In the genomic region with DNA sequence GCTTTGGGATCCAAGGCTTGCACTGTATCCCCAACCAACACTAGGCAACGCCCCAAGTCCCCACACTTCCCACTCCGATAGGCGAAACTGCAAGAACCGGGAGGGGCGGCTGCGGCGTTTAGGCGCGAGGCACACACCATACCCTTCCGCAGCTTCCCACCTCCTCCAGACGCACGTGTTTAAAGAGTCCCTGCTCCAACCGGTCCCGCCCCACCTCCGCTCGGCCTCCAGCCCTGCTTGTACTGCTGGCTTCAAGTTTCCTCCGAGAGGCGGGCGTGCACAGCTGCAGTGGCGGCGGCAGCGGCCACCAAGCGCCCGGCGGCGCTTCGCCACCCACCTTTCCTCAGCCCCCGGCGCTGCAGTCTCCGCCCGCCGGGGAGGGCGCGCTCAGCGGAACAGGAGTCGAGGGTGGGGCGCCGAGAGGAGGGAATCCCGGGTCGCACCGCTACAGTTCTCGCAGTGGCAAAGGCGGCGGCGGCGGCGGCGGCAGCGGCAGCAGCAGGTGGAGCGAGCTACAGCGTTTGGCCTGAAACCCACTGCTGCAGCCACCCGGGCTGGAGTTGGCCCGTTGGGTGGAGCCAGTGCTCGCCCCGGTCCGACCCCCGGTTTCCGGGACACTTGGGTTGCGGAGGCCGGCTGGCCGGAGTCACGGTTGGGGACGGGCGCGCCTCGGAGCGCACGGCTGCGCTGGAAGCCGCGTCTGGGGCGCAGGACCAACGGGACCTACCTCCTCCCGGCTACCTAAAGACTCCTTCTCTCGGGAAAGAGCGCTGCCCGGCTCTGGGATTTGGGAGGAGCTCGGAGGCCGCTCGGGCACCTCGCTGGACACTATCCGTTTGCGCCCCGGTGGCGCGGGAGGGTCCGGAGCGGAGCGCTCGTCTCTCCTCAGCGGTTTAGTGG, we compare ENCODE assay signal across 1 cellular context.
TF ChIP-seq lines count a peak whose summit lies in the region.

TSS of gene CNIH3 (plus strand) at position 457 of the 900 bp plus-strand sequence. CDS start 858 bp downstream, outside the sequence.

TF ChIP-seq in WTC11, 78 proteins besides CTCF, POLR2A, EP300 and RAD21 (continued from another document and continues in another):
- TF ChIP-seq FOXP4 (CRISPR knock-in tag; IDR thresholded peaks at IDR 0.05) (peak; percentile 93), ZNF232 (CRISPR knock-in tag; IDR thresholded peaks at IDR 0.05) (peak; percentile 84; the same call in 1 of the 2 replicates), HMGA2 (CRISPR knock-in tag; IDR thresholded peaks at IDR 0.05) (no peak), MLX (CRISPR knock-in tag; IDR thresholded peaks at IDR 0.05) (no peak), ZNF512 (CRISPR knock-in tag; IDR thresholded peaks at IDR 0.05; ENCODE audit: borderline replicate concordance) (peak; percentile 75; the same call in 1 of the 2 replicates), ESRRA (CRISPR knock-in tag; IDR thresholded peaks at IDR 0.05; ENCODE audit: borderline replicate concordance) (peak; percentile 84; the same call in 1 of the 2 replicates), MXD4 (CRISPR knock-in tag; IDR thresholded peaks at IDR 0.05; ENCODE audit: borderline replicate concordance) (no peak), ZNF281 (CRISPR knock-in tag; IDR thresholded peaks at IDR 0.05) (peak; percentile 94), E2F4 (CRISPR knock-in tag; IDR thresholded peaks at IDR 0.05; ENCODE audit: borderline replicate concordance, low read depth) (peak; percentile 81; the same call in 1 of the 2 replicates), CREM (CRISPR knock-in tag; IDR thresholded peaks at IDR 0.05) (peak; percentile 88), SOX15 (CRISPR knock-in tag; IDR thresholded peaks at IDR 0.05) (no peak), KAT7 (CRISPR knock-in tag; IDR thresholded peaks at IDR 0.05; ENCODE audit: borderline replicate concordance) (0 out of 2 replicates have a peak, but pooled peaks have one; percentile 78), USF1 (CRISPR knock-in tag; IDR thresholded peaks at IDR 0.05) (peak; percentile 81), ZBTB21 (CRISPR knock-in tag; IDR thresholded peaks at IDR 0.05; ENCODE audit: borderline replicate concordance) (peak; percentile 51), ZNF423 (CRISPR knock-in tag; IDR thresholded peaks at IDR 0.05) (no peak), ZNF263 (CRISPR knock-in tag; IDR thresholded peaks at IDR 0.05; ENCODE audit: low read depth) (peak; percentile 51; the same call in 1 of the 2 replicates), FOXP1 (CRISPR knock-in tag; IDR thresholded peaks at IDR 0.05; ENCODE audit: borderline replicate concordance) (peak; percentile 97), FOXK1 (CRISPR knock-in tag; IDR thresholded peaks at IDR 0.05) (peak; percentile 90; the same call in 1 of the 2 replicates), NR2C2 (CRISPR knock-in tag; IDR thresholded peaks at IDR 0.05) (0 out of 2 replicates have a peak, but pooled peaks have one; percentile 51), NFYB (CRISPR knock-in tag; conservative IDR thresholded peaks at IDR 0.05; ENCODE audit: low read depth) (no peak; the same call in 1 of the 2 replicates), GRHL2 (CRISPR knock-in tag; IDR thresholded peaks at IDR 0.05; ENCODE audit: insufficient replicate concordance, severe bottlenecking) (no peak)
- TF ChIP-seq, protein P1, sequence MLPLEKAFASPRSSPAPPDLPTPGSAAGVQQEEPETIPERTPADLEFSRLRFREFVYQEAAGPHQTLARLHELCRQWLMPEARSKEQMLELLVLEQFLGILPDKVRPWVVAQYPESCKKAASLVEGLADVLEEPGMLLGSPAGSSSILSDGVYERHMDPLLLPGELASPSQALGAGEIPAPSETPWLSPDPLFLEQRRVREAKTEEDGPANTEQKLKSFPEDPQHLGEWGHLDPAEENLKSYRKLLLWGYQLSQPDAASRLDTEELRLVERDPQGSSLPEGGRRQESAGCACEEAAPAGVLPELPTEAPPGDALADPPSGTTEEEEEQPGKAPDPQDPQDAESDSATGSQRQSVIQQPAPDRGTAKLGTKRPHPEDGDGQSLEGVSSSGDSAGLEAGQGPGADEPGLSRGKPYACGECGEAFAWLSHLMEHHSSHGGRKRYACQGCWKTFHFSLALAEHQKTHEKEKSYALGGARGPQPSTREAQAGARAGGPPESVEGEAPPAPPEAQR (CRISPR knock-in tag; IDR thresholded peaks at IDR 0.05): no peak
- TF ChIP-seq, protein P2, sequence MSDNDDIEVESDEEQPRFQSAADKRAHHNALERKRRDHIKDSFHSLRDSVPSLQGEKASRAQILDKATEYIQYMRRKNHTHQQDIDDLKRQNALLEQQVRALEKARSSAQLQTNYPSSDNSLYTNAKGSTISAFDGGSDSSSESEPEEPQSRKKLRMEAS (CRISPR knock-in tag; IDR thresholded peaks at IDR 0.05): peak; percentile 99
- TF ChIP-seq, protein P3, sequence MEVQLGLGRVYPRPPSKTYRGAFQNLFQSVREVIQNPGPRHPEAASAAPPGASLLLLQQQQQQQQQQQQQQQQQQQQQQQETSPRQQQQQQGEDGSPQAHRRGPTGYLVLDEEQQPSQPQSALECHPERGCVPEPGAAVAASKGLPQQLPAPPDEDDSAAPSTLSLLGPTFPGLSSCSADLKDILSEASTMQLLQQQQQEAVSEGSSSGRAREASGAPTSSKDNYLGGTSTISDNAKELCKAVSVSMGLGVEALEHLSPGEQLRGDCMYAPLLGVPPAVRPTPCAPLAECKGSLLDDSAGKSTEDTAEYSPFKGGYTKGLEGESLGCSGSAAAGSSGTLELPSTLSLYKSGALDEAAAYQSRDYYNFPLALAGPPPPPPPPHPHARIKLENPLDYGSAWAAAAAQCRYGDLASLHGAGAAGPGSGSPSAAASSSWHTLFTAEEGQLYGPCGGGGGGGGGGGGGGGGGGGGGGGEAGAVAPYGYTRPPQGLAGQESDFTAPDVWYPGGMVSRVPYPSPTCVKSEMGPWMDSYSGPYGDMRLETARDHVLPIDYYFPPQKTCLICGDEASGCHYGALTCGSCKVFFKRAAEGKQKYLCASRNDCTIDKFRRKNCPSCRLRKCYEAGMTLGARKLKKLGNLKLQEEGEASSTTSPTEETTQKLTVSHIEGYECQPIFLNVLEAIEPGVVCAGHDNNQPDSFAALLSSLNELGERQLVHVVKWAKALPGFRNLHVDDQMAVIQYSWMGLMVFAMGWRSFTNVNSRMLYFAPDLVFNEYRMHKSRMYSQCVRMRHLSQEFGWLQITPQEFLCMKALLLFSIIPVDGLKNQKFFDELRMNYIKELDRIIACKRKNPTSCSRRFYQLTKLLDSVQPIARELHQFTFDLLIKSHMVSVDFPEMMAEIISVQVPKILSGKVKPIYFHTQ (CRISPR knock-in tag; IDR thresholded peaks at IDR 0.05): no peak
- TF ChIP-seq, protein P4, sequence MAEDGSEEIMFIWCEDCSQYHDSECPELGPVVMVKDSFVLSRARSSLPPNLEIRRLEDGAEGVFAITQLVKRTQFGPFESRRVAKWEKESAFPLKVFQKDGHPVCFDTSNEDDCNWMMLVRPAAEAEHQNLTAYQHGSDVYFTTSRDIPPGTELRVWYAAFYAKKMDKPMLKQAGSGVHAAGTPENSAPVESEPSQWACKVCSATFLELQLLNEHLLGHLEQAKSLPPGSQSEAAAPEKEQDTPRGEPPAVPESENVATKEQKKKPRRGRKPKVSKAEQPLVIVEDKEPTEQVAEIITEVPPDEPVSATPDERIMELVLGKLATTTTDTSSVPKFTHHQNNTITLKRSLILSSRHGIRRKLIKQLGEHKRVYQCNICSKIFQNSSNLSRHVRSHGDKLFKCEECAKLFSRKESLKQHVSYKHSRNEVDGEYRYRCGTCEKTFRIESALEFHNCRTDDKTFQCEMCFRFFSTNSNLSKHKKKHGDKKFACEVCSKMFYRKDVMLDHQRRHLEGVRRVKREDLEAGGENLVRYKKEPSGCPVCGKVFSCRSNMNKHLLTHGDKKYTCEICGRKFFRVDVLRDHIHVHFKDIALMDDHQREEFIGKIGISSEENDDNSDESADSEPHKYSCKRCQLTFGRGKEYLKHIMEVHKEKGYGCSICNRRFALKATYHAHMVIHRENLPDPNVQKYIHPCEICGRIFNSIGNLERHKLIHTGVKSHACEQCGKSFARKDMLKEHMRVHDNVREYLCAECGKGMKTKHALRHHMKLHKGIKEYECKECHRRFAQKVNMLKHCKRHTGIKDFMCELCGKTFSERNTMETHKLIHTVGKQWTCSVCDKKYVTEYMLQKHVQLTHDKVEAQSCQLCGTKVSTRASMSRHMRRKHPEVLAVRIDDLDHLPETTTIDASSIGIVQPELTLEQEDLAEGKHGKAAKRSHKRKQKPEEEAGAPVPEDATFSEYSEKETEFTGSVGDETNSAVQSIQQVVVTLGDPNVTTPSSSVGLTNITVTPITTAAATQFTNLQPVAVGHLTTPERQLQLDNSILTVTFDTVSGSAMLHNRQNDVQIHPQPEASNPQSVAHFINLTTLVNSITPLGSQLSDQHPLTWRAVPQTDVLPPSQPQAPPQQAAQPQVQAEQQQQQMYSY (CRISPR knock-in tag; IDR thresholded peaks at IDR 0.05): peak; percentile 38; the same call in 1 of the 2 replicates
